Comparison of ENCODE assay signal across 1 cellular context in the genomic region with DNA sequence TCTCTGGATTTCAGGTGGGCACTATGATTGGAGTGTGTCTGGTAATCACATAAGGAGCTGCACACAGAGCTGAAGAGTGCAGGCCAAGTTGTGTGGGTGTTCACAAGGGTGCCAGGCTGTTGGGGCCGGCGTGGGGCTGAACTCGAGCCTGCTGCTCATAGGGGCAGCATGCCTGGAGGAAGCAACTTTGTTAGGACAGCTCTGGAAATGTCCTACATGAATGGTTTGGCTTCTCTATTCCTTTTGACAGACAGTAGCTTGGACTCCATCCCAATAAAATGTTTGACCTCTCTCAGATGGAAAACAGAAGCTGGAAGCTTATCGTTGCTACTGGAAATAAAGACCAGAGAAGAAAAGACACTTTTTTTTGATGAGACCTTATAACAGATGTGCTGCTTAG.
TF ChIP-seq lines count a peak whose summit lies in the region.

No MANE protein-coding gene starts in this region.

TF ChIP-seq in IMR-90, 13 proteins besides CTCF, POLR2A, EP300 and RAD21 (continued from another document):
- TF ChIP-seq, protein P1, sequence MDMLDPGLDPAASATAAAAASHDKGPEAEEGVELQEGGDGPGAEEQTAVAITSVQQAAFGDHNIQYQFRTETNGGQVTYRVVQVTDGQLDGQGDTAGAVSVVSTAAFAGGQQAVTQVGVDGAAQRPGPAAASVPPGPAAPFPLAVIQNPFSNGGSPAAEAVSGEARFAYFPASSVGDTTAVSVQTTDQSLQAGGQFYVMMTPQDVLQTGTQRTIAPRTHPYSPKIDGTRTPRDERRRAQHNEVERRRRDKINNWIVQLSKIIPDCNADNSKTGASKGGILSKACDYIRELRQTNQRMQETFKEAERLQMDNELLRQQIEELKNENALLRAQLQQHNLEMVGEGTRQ (IDR thresholded peaks at IDR 0.05; ENCODE audit: low read depth, low read length), result no peak
- TF ChIP-seq RFX5 (IDR thresholded peaks at IDR 0.05; ENCODE audit: low read depth, low read length) (no peak), MAFK (IDR thresholded peaks at IDR 0.05; ENCODE audit: low read depth, low read length) (no peak)
